Comparison of ENCODE assay signal across 12 cellular contexts in genomic region chr9:124343533-124344290, GRCh38.
DNase-seq lines count a peak whose midpoint lies in the region; ATAC-seq and TF ChIP-seq lines count a peak whose summit lies in the region.
"Had no signal": no experiment of that assay in that cellular context is flagged by ENCODE, and none has a peak within 500 bp of the region (broad histone marks: within the 10 kb centered on the region; RNA-seq: fewer than 3 reads in every experiment).

No MANE protein-coding gene starts in this region.

- H3K36me3 Mint-ChIP-seq in GM23338 (ENCODE audit: low read depth), result peaks cover under 1% of the 10 kb centered on the region; the same call in 1 of the 3 replicates
- H3K36me3 Mint-ChIP-seq in endothelial cell (ENCODE audit: low read depth, unreplicated experiment), result peaks cover 5% of the 10 kb centered on the region
- peaks cover 5% of the 10 kb centered on the region for H3K36me3 Mint-ChIP-seq in activated naive CD8-positive, alpha-beta T cell treated with anti-CD3 and anti-CD28 coated beads for 36 hours

- no peaks in the 10 kb centered on the region for H3K9me3 ChIP-seq in iPS-20b (ENCODE audit: insufficient read depth, low read depth, low read length)

- ATAC-seq in GM23338, result peak; percentile 4; the same call in 2 of the 3 replicates
- peak; percentile 2; the same call in 1 of the 3 replicates for ATAC-seq in SK-N-SH treated with all-trans-retinoic acid at 6 μM for 48 hours

- H3K4me3 Mint-ChIP-seq in GM23338, result no peak overlapping the region
- no peak overlapping the region for H3K4me3 Mint-ChIP-seq in endothelial cell (ENCODE audit: unreplicated experiment)
- no peak overlapping the region for H3K4me3 Mint-ChIP-seq in activated naive CD8-positive, alpha-beta T cell treated with anti-CD3 and anti-CD28 coated beads for 36 hours
- H3K4me3 Mint-ChIP-seq: stimulated activated naive CD8-positive, alpha-beta T cell treated with anti-CD3 and anti-CD28 coated beads, Interleukin-15, amount 100 ng/mL, for 72 hours had no signal

- no peaks in the 10 kb centered on the region for H4K20me1 ChIP-seq in GM23338 (replicated peaks; ENCODE audit: insufficient read depth)

- no peaks in the 10 kb centered on the region for H3K79me2 ChIP-seq in GM23338 (replicated peaks; ENCODE audit: insufficient read depth)

- H3K4me2 ChIP-seq in GM23338, result no peak overlapping the region

- H3K27me3 Mint-ChIP-seq in GM23338 (ENCODE audit: insufficient read depth, low read depth, poor library complexity) (peaks cover 17% of the 10 kb centered on the region), endothelial cell (ENCODE audit: unreplicated experiment) (peaks cover 13% of the 10 kb centered on the region)
- no peaks in the 10 kb centered on the region for H3K27me3 Mint-ChIP-seq in activated naive CD8-positive, alpha-beta T cell treated with anti-CD3 and anti-CD28 coated beads for 36 hours
- H3K27me3 Mint-ChIP-seq: stimulated activated naive CD8-positive, alpha-beta T cell treated with anti-CD3 and anti-CD28 coated beads, Interleukin-15, amount 100 ng/mL, for 72 hours had no signal

- H3K27ac ChIP-seq in GM23338 (ENCODE audit: low read depth) (no peak overlapping the region), iPS-20b (ENCODE audit: low read length) (no peak overlapping the region), skin epidermis (peak overlapping the region in 13 of 21 experiments; percentile 3 to 67 (median 44))
- H3K27ac ChIP-seq: SK-N-MC had no signal

- H3K9me2 ChIP-seq in GM23338 (ENCODE audit: insufficient read depth), result no peaks in the 10 kb centered on the region

- H3F3A ChIP-seq in GM23338 (replicated peaks; ENCODE audit: low read depth), result no peaks in the 10 kb centered on the region

- no peaks in the 10 kb centered on the region for H3K4me1 ChIP-seq in GM23338 (ENCODE audit: insufficient read depth)
- peaks cover 5% of the 10 kb centered on the region; the same call in 1 of the 2 replicates for H3K4me1 ChIP-seq in iPS-20b (ENCODE audit: insufficient read depth, low read length)

- H3K27ac Mint-ChIP-seq in GM23338 (peak overlapping the region; percentile 92; the same call in 1 of the 2 replicates), endothelial cell (ENCODE audit: unreplicated experiment) (no peak overlapping the region)
- H3K27ac Mint-ChIP-seq in activated naive CD8-positive, alpha-beta T cell treated with anti-CD3 and anti-CD28 coated beads for 36 hours, result no peak overlapping the region

- peak overlapping the region; percentile 41; the same call in 1 of the 2 replicates for H3K9ac ChIP-seq in iPS-20b (ENCODE audit: low read depth, low read length)

- H3K36me3 ChIP-seq in GM23338 (ENCODE audit: insufficient read depth) (no peaks in the 10 kb centered on the region), iPS-20b (ENCODE audit: insufficient read depth, low read depth, low read length) (peaks cover 13% of the 10 kb centered on the region)

- H3K9me3 Mint-ChIP-seq in GM23338, result no peaks in the 10 kb centered on the region
- no peaks in the 10 kb centered on the region for H3K9me3 Mint-ChIP-seq in endothelial cell (ENCODE audit: unreplicated experiment)
- no peaks in the 10 kb centered on the region for H3K9me3 Mint-ChIP-seq in activated naive CD8-positive, alpha-beta T cell treated with anti-CD3 and anti-CD28 coated beads for 36 hours
- H3K9me3 Mint-ChIP-seq: stimulated activated naive CD8-positive, alpha-beta T cell treated with anti-CD3 and anti-CD28 coated beads, Interleukin-15, amount 100 ng/mL, for 72 hours had no signal

- H2AFZ ChIP-seq in GM23338, result no peak overlapping the region

- TF ChIP-seq CTCF in GM23338 (conservative IDR thresholded peaks at IDR 0.05; ENCODE audit: low read depth in 2 of 2) (no peak), endothelial cell (IDR thresholded peaks at IDR 0.05; ENCODE audit: unreplicated experiment) (no peak)

- H3K4me1 Mint-ChIP-seq in GM23338 (peaks cover 25% of the 10 kb centered on the region), endothelial cell (ENCODE audit: unreplicated experiment) (no peaks in the 10 kb centered on the region)
- no peaks in the 10 kb centered on the region for H3K4me1 Mint-ChIP-seq in activated naive CD8-positive, alpha-beta T cell treated with anti-CD3 and anti-CD28 coated beads for 36 hours
- H3K4me1 Mint-ChIP-seq: stimulated activated naive CD8-positive, alpha-beta T cell treated with anti-CD3 and anti-CD28 coated beads, Interleukin-15, amount 100 ng/mL, for 72 hours had no signal

- H3K4me3 ChIP-seq in GM23338 (no peak overlapping the region), iPS-20b (ENCODE audit: low read length) (no peak overlapping the region), skin epidermis (no peak overlapping the region)
- H3K4me3 ChIP-seq: SK-N-MC had no signal

- DNase-seq in GM23338 (ENCODE audit: low spot score) (no peak), endothelial cell (ENCODE audit: low spot score) (no peak), foreskin melanocyte (no peak)
- DNase-seq in stimulated activated naive CD4-positive, alpha-beta T cell treated with Interleukin-2 at 50 U/mL for 16 hours (lab: John Stamatoyannopoulos, UW), result no peak
- no peak for DNase-seq in activated naive CD8-positive, alpha-beta T cell treated with anti-CD3 and anti-CD28 coated beads for 36 hours
- DNase-seq: activated CD4-positive, alpha-beta T cell treated with anti-CD3 and anti-CD28 coated beads for 48 hours; activated gamma-delta T cell; stimulated activated naive CD8-positive, alpha-beta T cell treated with anti-CD3 and anti-CD28 coated beads, Interleukin-15, amount 100 ng/mL, for 72 hours had no signal

- H3K27me3 ChIP-seq in GM23338 (ENCODE audit: insufficient read depth), result no peaks in the 10 kb centered on the region
- H3K27me3 ChIP-seq in iPS-20b (ENCODE audit: insufficient read depth, low read length), result no peaks in the 10 kb centered on the region

TF ChIP-seq in GM23338, 12 proteins besides CTCF, POLR2A, EP300 and RAD21:
- TF ChIP-seq EZH2phosphoT487 (IDR thresholded peaks at IDR 0.05; ENCODE audit: unreplicated experiment) (no peak), STAT1 (IDR thresholded peaks at IDR 0.05; ENCODE audit: unreplicated experiment) (no peak), ETS1 (IDR thresholded peaks at IDR 0.05) (no peak), POLR2AphosphoS5 (IDR thresholded peaks at IDR 0.05; ENCODE audit: low read depth) (no peak)

TF ChIP-seq in SK-N-SH treated with all-trans-retinoic acid at 6 μM for 48 hours, 23 proteins besides CTCF, POLR2A, EP300 and RAD21 (continues in another document):
- TF ChIP-seq GLIS3 (CRISPR knock-in tag; IDR thresholded peaks at IDR 0.05) (no peak), ZFP3 (CRISPR knock-in tag; IDR thresholded peaks at IDR 0.05) (no peak), TOX (CRISPR knock-in tag; IDR thresholded peaks at IDR 0.05; ENCODE audit: borderline replicate concordance) (no peak), TSHZ2 (CRISPR knock-in tag; IDR thresholded peaks at IDR 0.05) (no peak), CREB5 (CRISPR knock-in tag; IDR thresholded peaks at IDR 0.05; ENCODE audit: low read depth) (no peak), ZFP30 (CRISPR knock-in tag; IDR thresholded peaks at IDR 0.05) (no peak), CSDC2 (CRISPR knock-in tag; IDR thresholded peaks at IDR 0.05) (no peak), ESRRG (CRISPR knock-in tag; IDR thresholded peaks at IDR 0.05) (no peak)
- TF ChIP-seq, protein P1, sequence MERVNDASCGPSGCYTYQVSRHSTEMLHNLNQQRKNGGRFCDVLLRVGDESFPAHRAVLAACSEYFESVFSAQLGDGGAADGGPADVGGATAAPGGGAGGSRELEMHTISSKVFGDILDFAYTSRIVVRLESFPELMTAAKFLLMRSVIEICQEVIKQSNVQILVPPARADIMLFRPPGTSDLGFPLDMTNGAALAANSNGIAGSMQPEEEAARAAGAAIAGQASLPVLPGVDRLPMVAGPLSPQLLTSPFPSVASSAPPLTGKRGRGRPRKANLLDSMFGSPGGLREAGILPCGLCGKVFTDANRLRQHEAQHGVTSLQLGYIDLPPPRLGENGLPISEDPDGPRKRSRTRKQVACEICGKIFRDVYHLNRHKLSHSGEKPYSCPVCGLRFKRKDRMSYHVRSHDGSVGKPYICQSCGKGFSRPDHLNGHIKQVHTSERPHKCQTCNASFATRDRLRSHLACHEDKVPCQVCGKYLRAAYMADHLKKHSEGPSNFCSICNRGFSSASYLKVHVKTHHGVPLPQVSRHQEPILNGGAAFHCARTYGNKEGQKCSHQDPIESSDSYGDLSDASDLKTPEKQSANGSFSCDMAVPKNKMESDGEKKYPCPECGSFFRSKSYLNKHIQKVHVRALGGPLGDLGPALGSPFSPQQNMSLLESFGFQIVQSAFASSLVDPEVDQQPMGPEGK (CRISPR knock-in tag; IDR thresholded peaks at IDR 0.05; ENCODE audit: borderline replicate concordance), result no peak

Comparison
In these comparisons a context has a peak if more than half of its experiments do, and no peak if none do; other contexts are left out.
1. H3K27ac ChIP-seq: peak in skin epidermis (13 of 21); none in GM23338 (single experiment) and iPS-20b (single experiment).